Comparison of ENCODE assay signal across 19 cellular contexts in the genomic region with DNA sequence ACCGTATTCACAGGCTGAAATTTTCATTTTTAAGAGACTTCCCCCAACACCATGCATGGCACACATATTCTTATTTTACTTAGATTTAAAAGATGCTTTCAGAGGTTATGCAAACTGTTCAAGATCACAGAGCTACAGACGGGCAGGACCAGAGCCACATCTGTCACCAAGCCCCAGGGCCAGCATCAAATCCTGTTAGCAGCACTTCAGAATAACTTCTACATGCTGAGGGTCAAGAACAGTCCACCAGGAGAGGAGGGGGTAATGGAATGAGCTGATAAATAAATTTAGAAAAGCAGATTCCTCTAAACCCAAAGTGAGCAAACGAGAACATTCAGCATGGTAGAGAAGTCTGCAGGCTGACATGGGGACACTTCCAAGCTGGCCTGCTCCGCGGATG.
A peak's percentile ranks its signal among the peaks of the same experiment; 100 is the strongest.
DNase-seq lines count a peak whose midpoint lies in the region; ATAC-seq and TF ChIP-seq lines count a peak whose summit lies in the region.
"Had no signal": no experiment of that assay in that cellular context is flagged by ENCODE, and none has a peak within 500 bp of the region (broad histone marks: within the 10 kb centered on the region; RNA-seq: fewer than 3 reads in every experiment).

No MANE protein-coding gene starts in this region.

- no peak overlapping the region for H3K4me3 ChIP-seq in right cardiac atrium (ENCODE audit: low read length)
- H3K4me3 ChIP-seq in heart left ventricle: no peak overlapping the region
- H3K4me3 ChIP-seq in lower lobe of right lung: no peak overlapping the region
- no peak overlapping the region for H3K4me3 ChIP-seq in vagina
- H3K4me3 ChIP-seq: A549; BLaER1 treated with 17β-estradiol and CSF1 and Interleukin-3, amounts not matched to agents 10 nM and 100 nM had no signal

- peaks cover 0 to 64% (median 0%) of the 10 kb centered on the region in 9 donors for H3K36me3 ChIP-seq in heart left ventricle
- peaks cover 26% of the 10 kb centered on the region for H3K36me3 ChIP-seq in lower lobe of right lung
- H3K36me3 ChIP-seq in vagina: no peaks in the 10 kb centered on the region

- H3K27me3 Mint-ChIP-seq in osteocyte (ENCODE audit: unreplicated experiment): no peaks in the 10 kb centered on the region

- H3K27ac Mint-ChIP-seq in osteocyte (ENCODE audit: unreplicated experiment): peak overlapping the region; percentile 85
- H3K27ac Mint-ChIP-seq: HFFc6 had no signal

- intact Hi-C loops in right cardiac atrium (cut with DNase I) (no loop called here), heart left ventricle (cut with DNase I) (loop anchor here in 1 of 10 donors (5.0 kb wide), 1 partner anchor 35 kb away; no protein-coding TSS in a partner anchor), lower lobe of right lung (cut with DNase I) (no loop called here), vagina (cut with DNase I) (no loop called here)

- WGBS in right cardiac atrium: 69% methylated on average over 5 of the region's 5 CpGs
- 53 to 68% (median 62%) methylated on average over 5 of the region's 5 CpGs for WGBS in heart left ventricle, 4 donors

- TF ChIP-seq POLR2A in heart left ventricle (IDR thresholded peaks at IDR 0.05) (no peak), vagina (IDR thresholded peaks at IDR 0.05) (no peak)

- peaks cover 22% of the 10 kb centered on the region for H3K4me1 ChIP-seq in right cardiac atrium (ENCODE audit: control insufficient read depth, insufficient read depth, low read length)
- H3K4me1 ChIP-seq in heart left ventricle: peaks cover 12 to 78% (median 50%) of the 10 kb centered on the region in 12 donors
- H3K4me1 ChIP-seq in lower lobe of right lung: peaks cover 77% of the 10 kb centered on the region
- peaks cover 86% of the 10 kb centered on the region for H3K4me1 ChIP-seq in vagina

- H3K27me3 ChIP-seq in right cardiac atrium (ENCODE audit: control insufficient read depth, insufficient read depth) (no peaks in the 10 kb centered on the region), heart left ventricle (no peaks in the 10 kb centered on the region), lower lobe of right lung (ENCODE audit: low read depth) (no peaks in the 10 kb centered on the region), vagina (no peaks in the 10 kb centered on the region)
- H3K27me3 ChIP-seq: BLaER1 treated with 17β-estradiol and CSF1 and Interleukin-3, amounts not matched to agents 10 nM and 100 nM had no signal

- no peak overlapping the region for H3K4me3 Mint-ChIP-seq in osteocyte (ENCODE audit: unreplicated experiment)
- H3K4me3 Mint-ChIP-seq: HFFc6 had no signal

- no peak for TF ChIP-seq CTCF in heart left ventricle (IDR thresholded peaks at IDR 0.05)
- TF ChIP-seq CTCF in lower lobe of right lung (IDR thresholded peaks at IDR 0.05): no peak
- TF ChIP-seq CTCF in osteocyte (IDR thresholded peaks at IDR 0.05): no peak
- no peak for TF ChIP-seq CTCF in vagina (IDR thresholded peaks at IDR 0.05)

- H3K36me3 Mint-ChIP-seq in osteocyte (ENCODE audit: unreplicated experiment): peaks cover 9% of the 10 kb centered on the region

- DNase-seq in right cardiac atrium (no peak), heart left ventricle (no peak), lower lobe of right lung (no peak), osteocyte (ENCODE audit: extremely low spot score, unreplicated experiment) (peak; percentile 17), vagina (ENCODE audit: extremely low spot score in 2 of 2) (peak in 1 of 2 donors; percentile 25), NCI-H1105 treated with DMSO at 0.1 percent for 48 hours (lab: John Stamatoyannopoulos, UW) (no peak)
- no peak for DNase-seq in activated CD4-positive, alpha-beta T cell treated with anti-CD3 and anti-CD28 coated beads, Interleukin-2, amount 50 U/mL, for 4 hours
- DNase-seq: DMS153, HFFc6, NCI-H1048, NCI-H1694, NCI-H2227 treated with DMSO at 0.1 percent for 48 hours, NCI-H526, SHP77 treated with DMSO at 0.1 percent for 48 hours had no signal

- ATAC-seq in right cardiac atrium (no peak), heart left ventricle (no peak), lower lobe of right lung (no peak), HG02588 (IDR thresholded peaks at IDR 0.05; ENCODE audit: unreplicated experiment) (no peak)
- ATAC-seq: A549, HepG2 had no signal

- peaks cover 81% of the 10 kb centered on the region for H3K4me1 Mint-ChIP-seq in osteocyte (ENCODE audit: unreplicated experiment)

- no peaks in the 10 kb centered on the region for H3K9me3 ChIP-seq in right cardiac atrium (ENCODE audit: control insufficient read depth, low read length)
- H3K9me3 ChIP-seq in heart left ventricle: peaks cover 0 to 8% (median 0%) of the 10 kb centered on the region in 12 donors
- H3K9me3 ChIP-seq in lower lobe of right lung: no peaks in the 10 kb centered on the region
- no peaks in the 10 kb centered on the region for H3K9me3 ChIP-seq in vagina
- H3K9me3 ChIP-seq: A549 had no signal

- H3K9me3 Mint-ChIP-seq in osteocyte (ENCODE audit: unreplicated experiment): peaks cover 3% of the 10 kb centered on the region
- H3K9me3 Mint-ChIP-seq: HFFc6 had no signal

- H3K27ac ChIP-seq in right cardiac atrium (ENCODE audit: low read length) (peak overlapping the region; percentile 65), heart left ventricle (peak overlapping the region in 6 of 12 donors; percentile 4 to 52 (median 24)), lower lobe of right lung (peak overlapping the region; percentile 51), vagina (peak overlapping the region; percentile 31)
- H3K27ac ChIP-seq: A549; BLaER1 treated with 17β-estradiol and CSF1 and Interleukin-3, amounts not matched to agents 10 nM and 100 nM; KMS-11 had no signal
